9 cellular contexts compared by ENCODE assay signal in the genomic region with DNA sequence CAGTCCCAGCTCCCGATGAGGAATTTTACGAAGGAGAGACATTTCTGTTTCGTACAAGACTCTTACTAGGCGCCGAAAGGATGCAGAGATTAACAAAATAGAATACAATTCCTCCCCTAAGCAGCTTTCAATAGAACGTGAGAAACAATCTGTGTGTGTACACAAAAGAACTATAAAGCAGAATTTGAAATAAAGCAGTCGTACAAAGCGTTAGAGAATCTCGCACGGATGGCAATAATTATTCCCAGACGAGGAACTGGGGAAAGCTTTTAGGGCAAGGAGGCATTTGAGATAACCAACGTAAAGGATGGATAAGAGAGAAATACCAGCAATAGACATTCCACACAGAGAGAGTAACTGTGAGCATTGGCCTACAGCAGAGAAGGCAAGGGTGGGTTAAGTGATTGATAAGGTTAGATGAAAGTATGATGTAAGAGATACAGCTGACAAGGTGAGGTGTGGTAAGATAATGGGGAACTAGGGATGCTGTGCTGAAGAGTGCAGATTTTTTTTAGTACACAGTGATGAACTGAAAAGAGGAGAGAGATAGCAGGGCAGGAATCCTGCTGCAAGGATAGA. TPM values are rescaled to one million over a fixed set of nuclear protein-coding genes. Genes with fewer than 3 reads are reported as not detected.
A peak's percentile ranks its signal among the peaks of the same experiment; 100 is the strongest.
DNase-seq lines count a peak whose midpoint lies in the region; ATAC-seq and TF ChIP-seq lines count a peak whose summit lies in the region.
"Had no signal": no experiment of that assay in that cellular context is flagged by ENCODE, and none has a peak within 500 bp of the region (broad histone marks: within the 10 kb centered on the region; RNA-seq: fewer than 3 reads in every experiment).

No MANE protein-coding gene starts in this region.

- WGBS in esophagus squamous epithelium, 2 donors = 6% methylated on average over 12 of the region's 12 CpGs

- H3K9me3 ChIP-seq in esophagus squamous epithelium = no peaks in the 10 kb centered on the region

- peaks cover 0 to 6% of the 10 kb centered on the region in 2 donors for H3K36me3 Mint-ChIP-seq in stimulated activated naive B cell treated with anti-CD40 and anti-IgM and Interleukin-4, amounts not matched to agents 10 μg/mL and 1 μg/mL and 100 μg/mL, for 72 hours

- no peak for ATAC-seq in stimulated activated naive B cell treated with anti-CD40 and anti-IgM and Interleukin-4, amounts not matched to agents 10 μg/mL and 1 μg/mL and 100 μg/mL, for 72 hours (replicated peaks)
- no peak for ATAC-seq in HG02852 (IDR thresholded peaks at IDR 0.05; ENCODE audit: unreplicated experiment)
- no peak for ATAC-seq in HG02798 (IDR thresholded peaks at IDR 0.05; ENCODE audit: poor library complexity, unreplicated experiment)

- peaks cover 15 to 27% of the 10 kb centered on the region in 2 donors for H3K4me1 Mint-ChIP-seq in stimulated activated naive B cell treated with anti-CD40 and anti-IgM and Interleukin-4, amounts not matched to agents 10 μg/mL and 1 μg/mL and 100 μg/mL, for 72 hours

- peaks cover 0 to 62% (median 29%) of the 10 kb centered on the region in 3 donors for H3K4me1 ChIP-seq in esophagus squamous epithelium

- peak overlapping the region; percentile 48 for H3K4me3 ChIP-seq in GM08714 (ENCODE audit: low read length)
- H3K4me3 ChIP-seq in esophagus squamous epithelium = peak overlapping the region; percentile 27 to 66 (median 50)
- H3K4me3 ChIP-seq in skeletal muscle cell (ENCODE audit: low read depth, low read length) = peak overlapping the region; percentile 52

- H3K27me3 Mint-ChIP-seq in stimulated activated naive B cell treated with anti-CD40 and anti-IgM and Interleukin-4, amounts not matched to agents 10 μg/mL and 1 μg/mL and 100 μg/mL, for 72 hours = no peaks in the 10 kb centered on the region
- H3K27me3 Mint-ChIP-seq: activated naive CD8-positive, alpha-beta T cell had no signal

- intact Hi-C loops in esophagus squamous epithelium (cut with DNase I) = no loop called here

- no peaks in the 10 kb centered on the region for H3K36me3 ChIP-seq in esophagus squamous epithelium

- peak; percentile 8 for DNase-seq in NOMO-1 treated with DMSO at 0.1 percent for 48 hours (lab: John Stamatoyannopoulos, UW; ENCODE audit: unreplicated experiment)
- DNase-seq in esophagus squamous epithelium (lab: John Stamatoyannopoulos, UW) = no peak
- DNase-seq in skeletal muscle cell (ENCODE audit: low read depth) = no peak
- no peak for DNase-seq in UCSD-AML1 (lab: John Stamatoyannopoulos, UW; ENCODE audit: unreplicated experiment)
- DNase-seq in stimulated activated naive B cell treated with anti-CD40 and anti-IgM and Interleukin-4, amounts not matched to agents 10 μg/mL and 1 μg/mL and 100 μg/mL, for 72 hours = no peak

- no peak for TF ChIP-seq POLR2A in esophagus squamous epithelium (IDR thresholded peaks at IDR 0.05)

- H3K27ac ChIP-seq in esophagus squamous epithelium = peak overlapping the region; percentile 63 to 99 (median 84)

- H3K9me3 Mint-ChIP-seq in stimulated activated naive B cell treated with anti-CD40 and anti-IgM and Interleukin-4, amounts not matched to agents 10 μg/mL and 1 μg/mL and 100 μg/mL, for 72 hours = peaks cover 5 to 6% of the 10 kb centered on the region in 2 donors

- no peaks in the 10 kb centered on the region for H3K27me3 ChIP-seq in esophagus squamous epithelium

- H3K27ac Mint-ChIP-seq in stimulated activated naive B cell treated with anti-CD40 and anti-IgM and Interleukin-4, amounts not matched to agents 10 μg/mL and 1 μg/mL and 100 μg/mL, for 72 hours = no peak overlapping the region
- H3K27ac Mint-ChIP-seq: activated naive CD8-positive, alpha-beta T cell had no signal

- H3K4me3 Mint-ChIP-seq in stimulated activated naive B cell treated with anti-CD40 and anti-IgM and Interleukin-4, amounts not matched to agents 10 μg/mL and 1 μg/mL and 100 μg/mL, for 72 hours = no peak overlapping the region
- H3K4me3 Mint-ChIP-seq: activated naive CD8-positive, alpha-beta T cell had no signal

- TF ChIP-seq CTCF in esophagus squamous epithelium (IDR thresholded peaks at IDR 0.05) = no peak

RNA-seq across cellular contexts. Expression of a gene that starts 1.0 kb away (rescaled TPM):
- 10 to 100 TPM in 1 of 4 donors, 1 to 10 TPM in 3; 3.1 to 10.5 (median 8.1) TPM for total RNA-seq in esophagus squamous epithelium

RNA-seq across cellular contexts. Expression of a gene that starts 52.5 kb away (rescaled TPM):
- total RNA-seq in esophagus squamous epithelium = 10 to 100 TPM; 32.6 to 51.3 (median 38.9) TPM
